ENCODE assay signal across 1 cellular context in genomic region chr4:100075056-100075455, GRCh38.
TF ChIP-seq lines count a peak whose summit lies in the region.

No MANE protein-coding gene starts in this region.

TF ChIP-seq in GM23338, 12 proteins besides CTCF, POLR2A, EP300 and RAD21 (continued from another document):
- no peak for TF ChIP-seq STAT1 (IDR thresholded peaks at IDR 0.05; ENCODE audit: unreplicated experiment)
- no peak for TF ChIP-seq CREB1 (CRISPR knock-in tag; IDR thresholded peaks at IDR 0.05; ENCODE audit: low read depth)
TF ChIP-seq in GM23338: peak in this region for 0.
